In genomic region chr10:12333382-12334185, GRCh38 we compare ENCODE assay signal across 8 cellular contexts. TPM values are rescaled to one million over a fixed set of nuclear protein-coding genes. Genes with fewer than 3 reads are reported as not detected.
A peak's percentile ranks its signal among the peaks of the same experiment; 100 is the strongest.
DNase-seq lines count a peak whose midpoint lies in the region; ATAC-seq and TF ChIP-seq lines count a peak whose summit lies in the region.

No MANE protein-coding gene starts in this region.

- in situ Hi-C loops in transverse colon (cut with MboI; ENCODE audit: low pct_ligation_motif_present in 1 of 4, low pct_unique_long_range_greater_than_20kb in 1 of 4, low sequenced_read_pairs in 3 of 4): no loop called here

- no peaks in the 10 kb centered on the region for H3K36me3 Mint-ChIP-seq in mesothelial cell of epicardium

- no peak overlapping the region for H3K9ac ChIP-seq in colonic mucosa (ENCODE audit: low read depth in 2 of 2, low read length in 2 of 2)

- TF ChIP-seq EP300 in transverse colon (IDR thresholded peaks at IDR 0.05; ENCODE audit: low read depth): no peak

- H3K36me3 ChIP-seq in colonic mucosa (no peaks in the 10 kb centered on the region), transverse colon (no peaks in the 10 kb centered on the region)

- WGBS in transverse colon (ENCODE audit: low coverage in 1 of 2), 2 donors: 33 to 38% methylated on average over 4 to 15 of the region's 15 CpGs

- intact Hi-C loops in colonic mucosa (cut with DNase I) (no loop called here), transverse colon (cut with DNase I; ENCODE audit: low total_unique reads) (no loop called here)

- no peak overlapping the region for H3K4me3 Mint-ChIP-seq in mesothelial cell of epicardium

- peak; percentile 69 for ATAC-seq in GM21367 (IDR thresholded peaks at IDR 0.05; ENCODE audit: unreplicated experiment)

- H3K27ac ChIP-seq in HL-60 (replicated peaks) (no peak overlapping the region), colonic mucosa (no peak overlapping the region), transverse colon (peak overlapping the region; percentile 60 to 65 (median 62))

- H3K27me3 ChIP-seq in HL-60 (ENCODE audit: insufficient read depth, poor library complexity, severe bottlenecking) (no peaks in the 10 kb centered on the region), colonic mucosa (no peaks in the 10 kb centered on the region), transverse colon (no peaks in the 10 kb centered on the region)

- no peak overlapping the region for H3K4me3 ChIP-seq in HL-60 (replicated peaks; ENCODE audit: insufficient read depth, low read length)
- H3K4me3 ChIP-seq in colonic mucosa: no peak overlapping the region
- no peak overlapping the region for H3K4me3 ChIP-seq in transverse colon

- H3K9me3 ChIP-seq in colonic mucosa: no peaks in the 10 kb centered on the region
- no peaks in the 10 kb centered on the region for H3K9me3 ChIP-seq in transverse colon

- no peak for TF ChIP-seq CTCF in HL-60 (IDR thresholded peaks at IDR 0.05; ENCODE audit: insufficient read depth, low read length)
- TF ChIP-seq CTCF in colonic mucosa (IDR thresholded peaks at IDR 0.05): no peak
- TF ChIP-seq CTCF in mesothelial cell of epicardium (IDR thresholded peaks at IDR 0.05; ENCODE audit: unreplicated experiment): no peak
- TF ChIP-seq CTCF in transverse colon (IDR thresholded peaks at IDR 0.05): no peak

- no peaks in the 10 kb centered on the region for H3K9me3 Mint-ChIP-seq in mesothelial cell of epicardium

- no peaks in the 10 kb centered on the region for H3K4me1 ChIP-seq in colonic mucosa
- H3K4me1 ChIP-seq in transverse colon: peaks cover 0 to 12% (median 7%) of the 10 kb centered on the region in 4 donors

- peaks cover 27% of the 10 kb centered on the region for H3K4me1 Mint-ChIP-seq in mesothelial cell of epicardium

- DNase-seq in ELR (ENCODE audit: low read depth) (peak; percentile 90), HL-60 (ENCODE audit: low read depth in 1 of 2, low spot score in 1 of 2) (peak; percentile 27 to 41), SHP77 treated with DMSO at 0.1 percent for 48 hours (lab: John Stamatoyannopoulos, UW) (peak; percentile 69), colonic mucosa (peak; percentile 26), mesothelial cell of epicardium (ENCODE audit: low spot score in 2 of 2, unreplicated experiment in 2 of 2) (peak in 1 of 2 experiments; percentile 45), transverse colon (peak; percentile 51), pons (ENCODE audit: low spot score) (no peak)

- TF ChIP-seq POLR2A in transverse colon (IDR thresholded peaks at IDR 0.05): no peak

- H3K27ac Mint-ChIP-seq in mesothelial cell of epicardium: peak overlapping the region; percentile 76

- no peaks in the 10 kb centered on the region for H3K27me3 Mint-ChIP-seq in mesothelial cell of epicardium (ENCODE audit: low read depth)

RNA-seq across cellular contexts. Expression of gene CAMK1D, which starts 15.8 kb away (rescaled TPM):
- total RNA-seq in colonic mucosa: 10 to 100 TPM; 21.3 to 29.7 TPM
- total RNA-seq in mesothelial cell of epicardium: 5.8 to 7.6 TPM (median 6.2 TPM) in 3 replicates
- total RNA-seq in transverse colon: 10 to 100 TPM; 13.5 to 21.4 (median 15.7) TPM

Comparison
In these comparisons a context has a peak if more than half of its experiments do, and no peak if none do; other contexts are left out.
1. H3K27ac ChIP-seq: peak in transverse colon (4 of 4); none in HL-60 (single experiment) and colonic mucosa (single experiment).